8 cellular contexts compared by ENCODE assay signal in genomic region chr14:61860294-61860918, GRCh38. TPM values are rescaled to one million over a fixed set of nuclear protein-coding genes. Genes with fewer than 3 reads are reported as not detected.
A peak's percentile ranks its signal among the peaks of the same experiment; 100 is the strongest.
DNase-seq lines count a peak whose midpoint lies in the region; ATAC-seq and TF ChIP-seq lines count a peak whose summit lies in the region.

No MANE protein-coding gene starts in this region.

- H3K4me3 ChIP-seq in AG10803 (ENCODE audit: low read length) = no peak overlapping the region
- H3K4me3 ChIP-seq in neural cell (ENCODE audit: low read length) = no peak overlapping the region

- H4K20me1 ChIP-seq in neural cell (ENCODE audit: insufficient read depth) = no peaks in the 10 kb centered on the region

- peak; percentile 98 for ATAC-seq in GM18517 (IDR thresholded peaks at IDR 0.05; ENCODE audit: unreplicated experiment)
- ATAC-seq in HG02943 (IDR thresholded peaks at IDR 0.05; ENCODE audit: low read depth, unreplicated experiment) = peak; percentile 98

- H3K27me3 ChIP-seq in neural cell (ENCODE audit: insufficient read depth, low read depth, low read length) = no peaks in the 10 kb centered on the region

- no peak for TF ChIP-seq EP300 in neural cell (conservative IDR thresholded peaks at IDR 0.05; ENCODE audit: poor library complexity, severe bottlenecking)

- H3K27ac ChIP-seq in neural cell (ENCODE audit: low read length) = no peak overlapping the region

- no peaks in the 10 kb centered on the region for H3K9me2 ChIP-seq in neural cell (ENCODE audit: insufficient read depth, low read length)

- no peaks in the 10 kb centered on the region for H3K79me2 ChIP-seq in neural cell (replicated peaks; ENCODE audit: insufficient read depth, low read length)

- no peak overlapping the region for H3K4me2 ChIP-seq in neural cell (ENCODE audit: low read length)

- no peaks in the 10 kb centered on the region for H3F3A ChIP-seq in neural cell (ENCODE audit: insufficient read depth, low read length, poor library complexity, severe bottlenecking)

- H3K36me3 ChIP-seq in neural cell (ENCODE audit: insufficient read depth, low read length) = no peaks in the 10 kb centered on the region

- DNase-seq in AG10803 (ENCODE audit: low read depth) (peak; percentile 42), NCI-H2196 (lab: John Stamatoyannopoulos, UW; ENCODE audit: unreplicated experiment) (peak; percentile 35), epidermal melanocyte (ENCODE audit: insufficient read length, low spot score) (peak; percentile 45), cortex of kidney (lab: John Stamatoyannopoulos, UW) (no peak)
- DNase-seq in activated CD4-positive, alpha-beta T cell treated with anti-CD3 and anti-CD28 coated beads, Interleukin-2, amount 50 U/mL, for 48 hours = peak; percentile 71 to 80

- no peaks in the 10 kb centered on the region for H3K9me3 ChIP-seq in neural cell (ENCODE audit: low read length)

- TF ChIP-seq RAD21 in neural cell (conservative IDR thresholded peaks at IDR 0.05) = peak; percentile 52

- TF ChIP-seq CTCF in AG10803 (conservative IDR thresholded peaks at IDR 0.05; ENCODE audit: low read length) (peak; percentile 87), neural cell (IDR thresholded peaks at IDR 0.05; ENCODE audit: poor library complexity, severe bottlenecking) (peak; percentile 59)

- H2AFZ ChIP-seq in neural cell (ENCODE audit: low read depth, low read length) = no peak overlapping the region

- no peak overlapping the region for H3K9ac ChIP-seq in neural cell (ENCODE audit: low read length)

TF ChIP-seq in neural cell, 6 proteins besides CTCF, POLR2A, EP300 and RAD21:
- TF ChIP-seq REST (IDR thresholded peaks at IDR 0.05; ENCODE audit: borderline replicate concordance) (no peak), SMC3 (conservative IDR thresholded peaks at IDR 0.05; ENCODE audit: poor library complexity) (no peak), EZH2 (IDR thresholded peaks at IDR 0.05; ENCODE audit: borderline replicate concordance, insufficient read depth, low read length, poor library complexity, severe bottlenecking) (no peak), TAF1 (IDR thresholded peaks at IDR 0.05; ENCODE audit: low read depth) (no peak), MXI1 (conservative IDR thresholded peaks at IDR 0.05; ENCODE audit: poor library complexity, severe bottlenecking) (no peak), POLR2AphosphoS5 (IDR thresholded peaks at IDR 0.05) (no peak)

RNA-seq across cellular contexts. Expression of gene SYT16, which starts 47.9 kb away (rescaled TPM):
- polyA plus RNA-seq in neural cell = 20.5 and 23.7 TPM in 2 replicates
- polyA minus RNA-seq in neural cell = 153 and 172 TPM in 2 replicates
